Comparison of ENCODE assay signal across 12 cellular contexts in the genomic region with DNA sequence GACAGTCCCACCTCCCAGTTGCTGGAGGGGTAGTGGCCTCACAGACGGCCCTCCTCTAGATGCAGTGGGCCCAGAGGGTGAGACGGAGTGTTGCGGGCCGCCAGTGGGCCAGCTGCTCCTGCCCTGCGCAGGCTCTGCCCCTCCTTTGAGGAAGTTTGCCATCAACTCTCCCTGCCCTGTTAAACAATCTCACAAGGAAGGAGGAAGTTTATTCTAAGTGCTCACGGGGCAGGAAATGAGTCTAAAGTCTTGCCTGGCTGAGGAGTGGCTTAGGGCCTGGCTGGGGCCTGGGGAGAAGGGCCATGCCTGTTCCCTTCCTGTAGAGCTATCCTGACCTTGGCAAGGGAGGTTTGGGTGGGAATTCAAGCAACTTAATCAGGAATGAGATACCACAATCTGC. TPM values are rescaled to one million over a fixed set of nuclear protein-coding genes. Genes with fewer than 3 reads are reported as not detected.
DNase-seq lines count a peak whose midpoint lies in the region; ATAC-seq and TF ChIP-seq lines count a peak whose summit lies in the region.
"Had no signal": no experiment of that assay in that cellular context is flagged by ENCODE, and none has a peak within 500 bp of the region (broad histone marks: within the 10 kb centered on the region; RNA-seq: fewer than 3 reads in every experiment).

A gene with protein sequence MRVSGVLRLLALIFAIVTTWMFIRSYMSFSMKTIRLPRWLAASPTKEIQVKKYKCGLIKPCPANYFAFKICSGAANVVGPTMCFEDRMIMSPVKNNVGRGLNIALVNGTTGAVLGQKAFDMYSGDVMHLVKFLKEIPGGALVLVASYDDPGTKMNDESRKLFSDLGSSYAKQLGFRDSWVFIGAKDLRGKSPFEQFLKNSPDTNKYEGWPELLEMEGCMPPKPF (minus strand): TSS at position 92 of the 400 bp plus-strand sequence. CDS start 11,211 bp downstream, outside the sequence.

- no peaks in the 10 kb centered on the region for H3K36me3 Mint-ChIP-seq in nephron progenitor cell (ENCODE audit: low read depth)

- no peak for ATAC-seq in HG02642 (IDR thresholded peaks at IDR 0.05; ENCODE audit: poor library complexity, unreplicated experiment)
- ATAC-seq: activated T-cell treated with anti-CD3 and anti-CD28 coated beads, Interleukin-2, amount 50 U/mL, for 72 hours had no signal

- DNase-seq in NOMO-1 treated with DMSO at 0.1 percent for 48 hours (lab: John Stamatoyannopoulos, UW; ENCODE audit: unreplicated experiment) (peak; percentile 59), nephron progenitor cell (no peak), SHP77 treated with DMSO at 0.1 percent for 48 hours (lab: John Stamatoyannopoulos, UW) (no peak), NCI-H2081 treated with DMSO at 0.1 percent for 48 hours (lab: John Stamatoyannopoulos, UW) (no peak), coronary artery (ENCODE audit: low spot score) (no peak)
- DNase-seq: activated CD4-positive, CD25-positive, alpha-beta regulatory T cell treated with anti-CD3 and anti-CD28 coated beads, Interleukin-2, amount 50 U/mL, for 72 hours; activated T-cell treated with anti-CD3 and anti-CD28 coated beads, Interleukin-2, amount 50 U/mL, for 72 hours; midbrain; NCI-H2227 treated with DMSO at 0.1 percent for 48 hours had no signal

- no peak for TF ChIP-seq CTCF in C4-2B (conservative IDR thresholded peaks at IDR 0.05)
- TF ChIP-seq CTCF in nephron progenitor cell (IDR thresholded peaks at IDR 0.05), result no peak
- TF ChIP-seq CTCF in coronary artery (IDR thresholded peaks at IDR 0.05), result no peak

- H3K27ac ChIP-seq in C4-2B (peak within 1 kb of the TSS; percentile 49), esophagus (ENCODE audit: low read depth in 2 of 2, low read length in 1 of 2) (peak within 1 kb of the TSS; percentile 65 to 78), coronary artery (no peak within 1 kb of the TSS)

- H3K4me1 ChIP-seq in esophagus (ENCODE audit: control insufficient read depth in 2 of 2, insufficient read depth in 2 of 2, low read length in 1 of 2), result peaks cover 5 to 12% of the 10 kb centered on the region in 2 donors

- WGBS in esophagus, 2 donors, result 57 to 68% methylated on average over 6 of the region's 6 CpGs

- H3K4me3 Mint-ChIP-seq in nephron progenitor cell, result no peak within 1 kb of the TSS
- H3K4me3 Mint-ChIP-seq: activated T-cell treated with anti-CD3 and anti-CD28 coated beads, Interleukin-2, amount 50 U/mL, for 72 hours had no signal

- no peaks in the 10 kb centered on the region for H3K27me3 ChIP-seq in esophagus (ENCODE audit: control insufficient read depth in 1 of 2, insufficient read depth in 2 of 2, low read length in 2 of 2)

- H3K4me1 Mint-ChIP-seq in nephron progenitor cell, result peaks cover 12% of the 10 kb centered on the region

- H3K36me3 ChIP-seq in esophagus (ENCODE audit: control insufficient read depth in 2 of 2, insufficient read depth in 2 of 2, low read length in 1 of 2), result no peaks in the 10 kb centered on the region

- H3K9me3 Mint-ChIP-seq in nephron progenitor cell, result no peaks in the 10 kb centered on the region
- H3K9me3 Mint-ChIP-seq: activated T-cell treated with anti-CD3 and anti-CD28 coated beads, Interleukin-2, amount 50 U/mL, for 72 hours had no signal

- peak within 1 kb of the TSS; percentile 41 to 46 for H3K4me3 ChIP-seq in esophagus (ENCODE audit: low read depth in 1 of 2, low read length in 2 of 2)
- H3K4me3 ChIP-seq in coronary artery, result no peak within 1 kb of the TSS

- H3K9me3 ChIP-seq in esophagus (ENCODE audit: control insufficient read depth in 2 of 2, insufficient read depth in 1 of 2, low read depth in 1 of 2, low read length in 1 of 2), result peaks cover 0 to under 1% of the 10 kb centered on the region in 2 donors

- H3K27ac Mint-ChIP-seq in nephron progenitor cell, result peak within 1 kb of the TSS; percentile 11
- H3K27ac Mint-ChIP-seq: activated T-cell treated with anti-CD3 and anti-CD28 coated beads, Interleukin-2, amount 50 U/mL, for 72 hours had no signal

- peaks cover 16% of the 10 kb centered on the region for H3K27me3 Mint-ChIP-seq in nephron progenitor cell (ENCODE audit: low read depth, poor library complexity)

RNA-seq across cellular contexts. Expression of the gene that starts here (rescaled TPM):
- 100 to 1,000 TPM; 316 to 493 TPM for polyA plus RNA-seq in esophagus

Comparison
In these comparisons a context has a peak if more than half of its experiments do, and no peak if none do; other contexts are left out.
1. H3K27ac ChIP-seq: peak in C4-2B (single experiment) and esophagus (2 of 2); none in coronary artery (0 of 2).